Comparison of ENCODE assay signal across 8 cellular contexts in the genomic region with DNA sequence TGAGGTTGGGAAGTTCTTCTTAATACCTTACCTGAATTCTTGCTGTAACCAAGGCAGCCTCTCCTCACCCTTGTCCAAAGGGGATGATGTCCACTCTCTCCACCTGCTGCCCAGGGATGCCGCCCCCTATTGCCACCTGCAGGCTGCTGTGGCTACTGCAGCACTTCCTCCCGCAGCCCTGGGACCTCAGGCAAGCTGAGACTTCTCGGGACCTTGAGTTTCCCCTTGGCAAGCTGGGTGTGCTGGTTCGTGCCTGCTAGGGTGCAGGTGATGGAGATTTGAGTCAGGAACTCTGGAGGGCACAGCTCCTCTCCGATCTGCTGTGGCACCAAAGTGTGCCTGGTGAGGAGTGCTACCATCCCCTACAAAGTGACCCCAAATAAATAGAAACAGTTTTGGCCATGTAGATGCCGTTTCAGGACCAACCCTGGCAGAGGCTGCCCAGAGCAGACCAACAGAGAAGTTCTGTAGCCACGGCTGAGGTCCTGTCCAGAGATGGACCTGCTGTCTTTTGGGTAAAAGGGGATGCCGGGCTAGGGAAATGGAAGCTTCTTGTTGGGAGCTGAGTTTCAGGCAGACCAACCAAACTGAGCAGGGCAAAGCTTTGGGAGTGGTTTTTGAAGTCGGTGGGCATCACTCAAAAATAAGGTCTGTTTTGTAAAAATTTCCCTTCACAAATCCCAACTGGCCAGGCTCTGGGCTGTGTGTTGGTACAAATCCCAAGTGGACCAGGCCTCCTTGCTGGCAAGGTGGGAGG. TPM values are rescaled to one million over a fixed set of nuclear protein-coding genes. Genes with fewer than 3 reads are reported as not detected.
DNase-seq lines count a peak whose midpoint lies in the region; ATAC-seq and TF ChIP-seq lines count a peak whose summit lies in the region.

No MANE protein-coding gene starts in this region.

- peak overlapping the region; percentile 67 to 70 for H3K27ac Mint-ChIP-seq in natural killer cell treated with Interleukin-12 subunit alpha and Interleukin-12 subunit beta and Interleukin-15 and Interleukin-18, amount 100 ng/mL, for 72 hours

- peaks cover 3% of the 10 kb centered on the region for H3K4me1 ChIP-seq in Loucy (ENCODE audit: insufficient read depth, low read length, poor library complexity, severe bottlenecking)
- no peaks in the 10 kb centered on the region for H3K4me1 ChIP-seq in esophagus muscularis mucosa

- peaks cover 35% of the 10 kb centered on the region; the same call in 1 of the 2 replicates for H3K36me3 ChIP-seq in Loucy (ENCODE audit: insufficient read depth, low read length)
- no peaks in the 10 kb centered on the region for H3K36me3 ChIP-seq in esophagus muscularis mucosa

- H3K27me3 ChIP-seq in Loucy (ENCODE audit: insufficient read depth, low read length, poor library complexity, severe bottlenecking) (no peaks in the 10 kb centered on the region), esophagus muscularis mucosa (peaks cover 0 to 52% (median 0%) of the 10 kb centered on the region in 4 donors)

- DNase-seq in GM10266 (ENCODE audit: extremely low spot score) (peak; percentile 76), esophagus muscularis mucosa (ENCODE audit: extremely low spot score) (no peak), OCI-M2 (lab: John Stamatoyannopoulos, UW; ENCODE audit: unreplicated experiment) (no peak)
- peak; percentile 44 for DNase-seq in activated CD4-positive, alpha-beta T cell treated with anti-CD3 and anti-CD28 coated beads, Interleukin-2, amount 50 U/mL, for 1 hour
- DNase-seq in natural killer cell treated with Interleukin-12 subunit alpha and Interleukin-12 subunit beta and Interleukin-15 and Interleukin-18, amount 100 ng/mL, for 72 hours (ENCODE audit: low spot score): no peak

- H3K9me2 ChIP-seq in Loucy (replicated peaks; ENCODE audit: low read depth, low read length): no peaks in the 10 kb centered on the region

- H3K27me3 Mint-ChIP-seq in natural killer cell treated with Interleukin-12 subunit alpha and Interleukin-12 subunit beta and Interleukin-15 and Interleukin-18, amount 100 ng/mL, for 72 hours: no peaks in the 10 kb centered on the region

- H3K4me3 Mint-ChIP-seq in natural killer cell treated with Interleukin-12 subunit alpha and Interleukin-12 subunit beta and Interleukin-15 and Interleukin-18, amount 100 ng/mL, for 72 hours: no peak overlapping the region

- no peak for TF ChIP-seq POLR2A in esophagus muscularis mucosa (IDR thresholded peaks at IDR 0.05; ENCODE audit: low read depth)

- H3K4me1 Mint-ChIP-seq in natural killer cell treated with Interleukin-12 subunit alpha and Interleukin-12 subunit beta and Interleukin-15 and Interleukin-18, amount 100 ng/mL, for 72 hours (ENCODE audit: low read depth in 2 of 2): peaks cover 38 to 47% of the 10 kb centered on the region in 2 donors

- H3F3A ChIP-seq in Loucy (ENCODE audit: low read depth): no peaks in the 10 kb centered on the region

- H4K20me1 ChIP-seq in Loucy (ENCODE audit: insufficient read depth, low read length, poor library complexity, severe bottlenecking): no peaks in the 10 kb centered on the region

- H2AFZ ChIP-seq in Loucy (ENCODE audit: low read length): no peak overlapping the region

- no peak overlapping the region for H3K9ac ChIP-seq in Loucy (ENCODE audit: low read depth, low read length, poor library complexity, severe bottlenecking)

- TF ChIP-seq CTCF in GM10266 (IDR thresholded peaks at IDR 0.05; ENCODE audit: control insufficient read depth, insufficient read depth, low read depth, missing control alignments): peak; percentile 90
- peak; percentile 94 for TF ChIP-seq CTCF in Loucy (conservative IDR thresholded peaks at IDR 0.05; ENCODE audit: low read length)
- peak; percentile 39 to 67 (median 51) for TF ChIP-seq CTCF in esophagus muscularis mucosa (IDR thresholded peaks at IDR 0.05)

- peaks cover under 1% of the 10 kb centered on the region for H3K36me3 Mint-ChIP-seq in natural killer cell treated with Interleukin-12 subunit alpha and Interleukin-12 subunit beta and Interleukin-15 and Interleukin-18, amount 100 ng/mL, for 72 hours

- no peaks in the 10 kb centered on the region for H3K9me3 ChIP-seq in Loucy (ENCODE audit: insufficient read depth, low read depth, low read length)
- no peaks in the 10 kb centered on the region for H3K9me3 ChIP-seq in esophagus muscularis mucosa

- H3K79me2 ChIP-seq in Loucy (ENCODE audit: insufficient read depth, low read length): no peaks in the 10 kb centered on the region

- WGBS in esophagus muscularis mucosa: 48% methylated on average over 5 of the region's 9 CpGs

- intact Hi-C loops in esophagus muscularis mucosa (cut with DNase I): no loop called here

- ATAC-seq in natural killer cell treated with Interleukin-12 subunit alpha and Interleukin-12 subunit beta and Interleukin-15 and Interleukin-18, amount 100 ng/mL, for 72 hours: peak; percentile 67 to 76
- no peak for ATAC-seq in GM18519 (IDR thresholded peaks at IDR 0.05; ENCODE audit: low FRiP score, unreplicated experiment)
- ATAC-seq in HG03457 (IDR thresholded peaks at IDR 0.05; ENCODE audit: unreplicated experiment): no peak

- H3K4me2 ChIP-seq in Loucy (ENCODE audit: low read depth, low read length, poor library complexity, severe bottlenecking): no peak overlapping the region

- no peaks in the 10 kb centered on the region for H3K9me3 Mint-ChIP-seq in natural killer cell treated with Interleukin-12 subunit alpha and Interleukin-12 subunit beta and Interleukin-15 and Interleukin-18, amount 100 ng/mL, for 72 hours

- no peak for TF ChIP-seq EP300 in esophagus muscularis mucosa (IDR thresholded peaks at IDR 0.05)

- no peak overlapping the region for H3K4me3 ChIP-seq in Loucy (ENCODE audit: low read length, poor library complexity, severe bottlenecking)
- no peak overlapping the region for H3K4me3 ChIP-seq in esophagus muscularis mucosa

- no peak overlapping the region for H3K27ac ChIP-seq in esophagus muscularis mucosa (replicated peaks in 1 of 4)

RNA-seq across cellular contexts. Expression of a gene that starts 31.7 kb away (rescaled TPM):
- total RNA-seq in esophagus muscularis mucosa: 1 to 10 TPM in 3 of 4 donors, under 1 TPM in 1; 0.91 to 4.4 (median 2.3) TPM
- total RNA-seq in natural killer cell treated with Interleukin-12 subunit alpha and Interleukin-12 subunit beta and Interleukin-15 and Interleukin-18, amount 100 ng/mL, for 72 hours: 100 to 1,000 TPM; 177 to 186 TPM

Comparison
In these comparisons a context has a peak if more than half of its experiments do, and no peak if none do; other contexts are left out.
1. DNase-seq: peak in GM10266 (single experiment) and activated CD4-positive, alpha-beta T cell treated with anti-CD3 and anti-CD28 coated beads, Interleukin-2, amount 50 U/mL, for 1 hour (single experiment); none in esophagus muscularis mucosa (single experiment), natural killer cell treated with Interleukin-12 subunit alpha and Interleukin-12 subunit beta and Interleukin-15 and Interleukin-18, amount 100 ng/mL, for 72 hours (single experiment) and OCI-M2 (single experiment).
2. ATAC-seq: peak in natural killer cell treated with Interleukin-12 subunit alpha and Interleukin-12 subunit beta and Interleukin-15 and Interleukin-18, amount 100 ng/mL, for 72 hours (2 of 2); none in GM18519 (single experiment) and HG03457 (single experiment).
3. RNA of a gene that starts 31.7 kb away (total RNA-seq): 177 to 186 TPM in natural killer cell treated with Interleukin-12 subunit alpha and Interleukin-12 subunit beta and Interleukin-15 and Interleukin-18, amount 100 ng/mL, for 72 hours; 0.91 to 4.4 TPM in esophagus muscularis mucosa; every median in the first group is over 10 times any median in the second.
4. Peak in every context shown above with its lines, with median percentiles within 50 percentile points of each other: CTCF ChIP-seq.